31 cellular contexts compared by ENCODE assay signal in genomic region chr1:116712510-116712909, GRCh38. TPM values are rescaled to one million over a fixed set of nuclear protein-coding genes. Genes with fewer than 3 reads are reported as not detected.
DNase-seq lines count a peak whose midpoint lies in the region; ATAC-seq and TF ChIP-seq lines count a peak whose summit lies in the region.
"Had no signal": no experiment of that assay in that cellular context is flagged by ENCODE, and none has a peak within 500 bp of the region (broad histone marks: within the 10 kb centered on the region; RNA-seq: fewer than 3 reads in every experiment).

No MANE protein-coding gene starts in this region.

- peaks cover 9% of the 10 kb centered on the region for H3K4me1 Mint-ChIP-seq in activated CD4-positive, alpha-beta T cell treated with anti-CD3 and anti-CD28 coated beads, Interleukin-2, amount 10 ng/mL, durations not matched to agents 24 days and 14 days
- peaks cover 56% of the 10 kb centered on the region for H3K4me1 Mint-ChIP-seq in brain

- H3K27ac ChIP-seq in HUES64 (ENCODE audit: low read depth, low read length) = peak overlapping the region; percentile 62
- H3K27ac ChIP-seq in mesenchymal stem cell (ENCODE audit: low read length, poor library complexity, severe bottlenecking) = no peak overlapping the region
- H3K27ac ChIP-seq: ascending aorta, GM23248, thoracic aorta, uterus had no signal

- ATAC-seq in HG02884 (IDR thresholded peaks at IDR 0.05; ENCODE audit: unreplicated experiment) (no peak), GM18907 (IDR thresholded peaks at IDR 0.05; ENCODE audit: unreplicated experiment) (no peak), HG03280 (IDR thresholded peaks at IDR 0.05; ENCODE audit: unreplicated experiment) (no peak)
- ATAC-seq: lower lobe of right lung; mucosa of descending colon; natural killer cell treated with Interleukin-12 subunit alpha and Interleukin-12 subunit beta and Interleukin-15 and Interleukin-18, amount 100 ng/mL, for 72 hours; Right ventricle myocardium inferior had no signal

- peak overlapping the region; percentile 36 for H3K27ac Mint-ChIP-seq in activated CD4-positive, alpha-beta T cell treated with anti-CD3 and anti-CD28 coated beads, Interleukin-2, amount 10 ng/mL, durations not matched to agents 24 days and 14 days
- H3K27ac Mint-ChIP-seq in brain = peak overlapping the region in 4 of 5 experiments; percentile 8 to 92 (median 32)
- H3K27ac Mint-ChIP-seq: natural killer cell treated with Interleukin-12 subunit alpha and Interleukin-12 subunit beta and Interleukin-15 and Interleukin-18, amount 100 ng/mL, for 72 hours had no signal

- H2BK15ac ChIP-seq in mesenchymal stem cell (ENCODE audit: low read depth, poor library complexity, severe bottlenecking) = no peak overlapping the region

- peaks cover 11% of the 10 kb centered on the region for H3K27me3 Mint-ChIP-seq in activated CD4-positive, alpha-beta T cell treated with anti-CD3 and anti-CD28 coated beads, Interleukin-2, amount 10 ng/mL, durations not matched to agents 24 days and 14 days
- no peaks in the 10 kb centered on the region for H3K27me3 Mint-ChIP-seq in brain

- H3K36me3 ChIP-seq in HUES64 (ENCODE audit: insufficient read depth, low read length) (no peaks in the 10 kb centered on the region), mesenchymal stem cell (ENCODE audit: control insufficient read depth in 1 of 2, insufficient read depth in 2 of 2, low read depth in 1 of 2, low read length in 2 of 2) (no peaks in the 10 kb centered on the region)
- H3K36me3 ChIP-seq: ascending aorta, lower lobe of right lung, MG63, thoracic aorta, uterus had no signal

- H3K36me3 Mint-ChIP-seq in activated CD4-positive, alpha-beta T cell treated with anti-CD3 and anti-CD28 coated beads, Interleukin-2, amount 10 ng/mL, durations not matched to agents 24 days and 14 days (ENCODE audit: low read depth) = no peaks in the 10 kb centered on the region
- H3K36me3 Mint-ChIP-seq in brain = no peaks in the 10 kb centered on the region
- H3K36me3 Mint-ChIP-seq: natural killer cell treated with Interleukin-12 subunit alpha and Interleukin-12 subunit beta and Interleukin-15 and Interleukin-18, amount 100 ng/mL, for 72 hours had no signal

- 19% methylated on average over 6 of the region's 6 CpGs for WGBS in HUES64
- 58% methylated on average over 6 of the region's 6 CpGs for WGBS in mesenchymal stem cell

- H3K9me3 ChIP-seq in HUES64 (ENCODE audit: insufficient read depth, low read depth, low read length) = no peaks in the 10 kb centered on the region
- H3K9me3 ChIP-seq in mesenchymal stem cell (ENCODE audit: control insufficient read depth, low read length) = peaks cover 2% of the 10 kb centered on the region
- H3K9me3 ChIP-seq: ascending aorta, lower lobe of right lung, mucosa of descending colon, thoracic aorta, uterus had no signal

- H3K4me1 ChIP-seq in HUES64 (ENCODE audit: insufficient read depth, low read length) (peaks cover 24% of the 10 kb centered on the region), mesenchymal stem cell (ENCODE audit: control insufficient read depth, insufficient read depth, low read depth, low read length) (peaks cover 3% of the 10 kb centered on the region)
- H3K4me1 ChIP-seq: uterus had no signal

- no peak overlapping the region for H2AK5ac ChIP-seq in mesenchymal stem cell (ENCODE audit: low read length, severe bottlenecking)

- peak overlapping the region; percentile 44 for H3K4me2 ChIP-seq in mesenchymal stem cell (ENCODE audit: low read length, poor library complexity, severe bottlenecking)

- no peak for DNase-seq in activated CD4-positive, alpha-beta T cell treated with anti-CD3 and anti-CD28 coated beads, Interleukin-2, amount 10 ng/mL, durations not matched to agents 24 days and 14 days
- DNase-seq in activated CD4-positive, alpha-beta T cell treated with anti-CD3 and anti-CD28 coated beads for 48 hours = no peak
- no peak for DNase-seq in mesenchymal stem cell
- DNase-seq: 8988T; activated CD4-positive, alpha-beta T cell treated with anti-CD3 and anti-CD28 coated beads for 4 hours; Calu3; caudate nucleus; dermis blood vessel endothelial cell; DND-41; GM23248; KBM-7; kidney glomerular epithelial cell; lower lobe of right lung; MG63; mucosa of descending colon; NCI-H1417; NCI-H446 treated with DMSO at 0.1 percent for 48 hours; stimulated activated naive CD4-positive, alpha-beta T cell; T-helper 2 cell; uterus had no signal

- H2BK12ac ChIP-seq in mesenchymal stem cell (ENCODE audit: low read length in 2 of 2) = no peak overlapping the region

- H3K18ac ChIP-seq in mesenchymal stem cell (ENCODE audit: low read depth in 1 of 2, low read length in 2 of 2) = no peak overlapping the region

- H3K4me3 Mint-ChIP-seq in activated CD4-positive, alpha-beta T cell treated with anti-CD3 and anti-CD28 coated beads, Interleukin-2, amount 10 ng/mL, durations not matched to agents 24 days and 14 days = no peak overlapping the region
- no peak overlapping the region for H3K4me3 Mint-ChIP-seq in brain
- H3K4me3 Mint-ChIP-seq: natural killer cell treated with Interleukin-12 subunit alpha and Interleukin-12 subunit beta and Interleukin-15 and Interleukin-18, amount 100 ng/mL, for 72 hours had no signal

- H4K91ac ChIP-seq in mesenchymal stem cell (ENCODE audit: low read length) = no peak overlapping the region

- H3K9me3 Mint-ChIP-seq in activated CD4-positive, alpha-beta T cell treated with anti-CD3 and anti-CD28 coated beads, Interleukin-2, amount 10 ng/mL, durations not matched to agents 24 days and 14 days = peaks cover 5% of the 10 kb centered on the region
- H3K9me3 Mint-ChIP-seq in brain = peaks cover 0 to 7% (median 5%) of the 10 kb centered on the region in 5 experiments
- H3K9me3 Mint-ChIP-seq: natural killer cell treated with Interleukin-12 subunit alpha and Interleukin-12 subunit beta and Interleukin-15 and Interleukin-18, amount 100 ng/mL, for 72 hours had no signal

- no peak overlapping the region for H3K14ac ChIP-seq in mesenchymal stem cell (ENCODE audit: low read length in 2 of 2)

- TF ChIP-seq CTCF in brain (conservative IDR thresholded peaks at IDR 0.05) = no peak

- H2BK120ac ChIP-seq in mesenchymal stem cell (ENCODE audit: low read depth, low read length) = no peak overlapping the region

- no peak overlapping the region for H3K4ac ChIP-seq in mesenchymal stem cell (ENCODE audit: low read depth in 1 of 2, low read length in 2 of 2)

- no peaks in the 10 kb centered on the region for H3K79me1 ChIP-seq in mesenchymal stem cell (replicated peaks; ENCODE audit: low read length, poor library complexity, severe bottlenecking)

- no peak overlapping the region for H2BK5ac ChIP-seq in mesenchymal stem cell (ENCODE audit: low read depth, low read length, poor library complexity, severe bottlenecking)

- no peaks in the 10 kb centered on the region for H3K27me3 ChIP-seq in HUES64 (ENCODE audit: insufficient read depth, low read length)
- H3K27me3 ChIP-seq in mesenchymal stem cell (ENCODE audit: control insufficient read depth in 1 of 2, insufficient read depth in 1 of 2, low read length in 2 of 2) = peaks cover 0 to 49% of the 10 kb centered on the region in 2 experiments
- H3K27me3 ChIP-seq: ascending aorta, MG63, uterus had no signal

- no peak overlapping the region for H3K23ac ChIP-seq in mesenchymal stem cell (ENCODE audit: low read length in 2 of 2)

- intact Hi-C loops in activated CD4-positive, alpha-beta T cell treated with anti-CD3 and anti-CD28 coated beads, Interleukin-2, amount 10 ng/mL, durations not matched to agents 24 days and 14 days (cut with micrococcal nuclease) = no loop called here

- H3K9ac ChIP-seq in HUES64 (ENCODE audit: low read depth, low read length) (no peak overlapping the region; the same call in 1 of the 2 replicates), mesenchymal stem cell (ENCODE audit: low read length) (no peak overlapping the region)
- H3K9ac ChIP-seq: GM23248 had no signal

- H4K8ac ChIP-seq in mesenchymal stem cell (ENCODE audit: low read length) = no peak overlapping the region

- no peak overlapping the region for H3K4me3 ChIP-seq in HUES64 (ENCODE audit: low read length)
- no peak overlapping the region for H3K4me3 ChIP-seq in mesenchymal stem cell (ENCODE audit: insufficient read depth in 1 of 2, low read depth in 1 of 2, low read length in 2 of 2)
- H3K4me3 ChIP-seq: ascending aorta, GM23248, lower lobe of right lung, MG63, mucosa of descending colon, thoracic aorta, uterus had no signal

- H2AFZ ChIP-seq in mesenchymal stem cell (ENCODE audit: low read depth, low read length) = no peak overlapping the region
- H2AFZ ChIP-seq: GM23248 had no signal

RNA-seq across cellular contexts. Expression of gene CD2, which starts 41.7 kb away (rescaled TPM):
- total RNA-seq in activated CD4-positive, alpha-beta T cell treated with anti-CD3 and anti-CD28 coated beads, Interleukin-2, amount 10 ng/mL, durations not matched to agents 24 days and 14 days = 500 and 501 TPM in 2 replicates
- not detected for polyA plus RNA-seq in HUES64 (2013, experiment 1 of 2)
- polyA plus RNA-seq in HUES64 (2013, experiment 2 of 2) = not detected
- polyA plus RNA-seq in brain (ENCODE audit: insufficient read depth, low read depth, low replicate concordance) = 0.27 TPM
- polyA plus RNA-seq in mesenchymal stem cell (2013, experiment 1 of 2) = 0.03 TPM
- polyA plus RNA-seq in mesenchymal stem cell (2013, experiment 2 of 2) = not detected
- total RNA-seq: ascending aorta, Calu3, dermis blood vessel endothelial cell, fibroblast of lung, GM23248, osteocyte had no signal
- polyA plus RNA-seq: fibroblast of lung, GM23248 had no signal

RNA-seq across cellular contexts. Expression of gene IGSF3, which starts 45.0 kb away (rescaled TPM):
- 2.1 and 2.2 TPM in 2 replicates for total RNA-seq in activated CD4-positive, alpha-beta T cell treated with anti-CD3 and anti-CD28 coated beads, Interleukin-2, amount 10 ng/mL, durations not matched to agents 24 days and 14 days
- polyA plus RNA-seq in HUES64 (2013, experiment 1 of 2) = 14.2 TPM
- 15.7 TPM for polyA plus RNA-seq in HUES64 (2013, experiment 2 of 2)
- polyA plus RNA-seq in brain (ENCODE audit: insufficient read depth, low read depth, low replicate concordance) = 25.4 TPM
- 0.33 TPM for polyA plus RNA-seq in mesenchymal stem cell (2013, experiment 1 of 2)
- polyA plus RNA-seq in mesenchymal stem cell (2013, experiment 2 of 2) = 0.30 TPM
